13 cellular contexts compared by ENCODE assay signal in genomic region chr17:39099686-39100293, GRCh38. TPM values are rescaled to one million over a fixed set of nuclear protein-coding genes. Genes with fewer than 3 reads are reported as not detected.
DNase-seq lines count a peak whose midpoint lies in the region; ATAC-seq and TF ChIP-seq lines count a peak whose summit lies in the region.
"Had no signal": no experiment of that assay in that cellular context is flagged by ENCODE, and none has a peak within 500 bp of the region (broad histone marks: within the 10 kb centered on the region; RNA-seq: fewer than 3 reads in every experiment).

No MANE protein-coding gene starts in this region.

- peak overlapping the region in 2 of 3 donors; percentile 20 to 83 for H3K27ac Mint-ChIP-seq in CD4-positive, CD25-positive, alpha-beta regulatory T cell
- H3K27ac Mint-ChIP-seq in osteocyte (ENCODE audit: unreplicated experiment), result peak overlapping the region; percentile 3

- no peak overlapping the region for H3K4me3 ChIP-seq in CD4-positive, CD25-positive, alpha-beta regulatory T cell (ENCODE audit: low read depth, low read length)
- H3K4me3 ChIP-seq: GM12878 had no signal

- no peaks in the 10 kb centered on the region for H3K36me3 ChIP-seq in CD4-positive, CD25-positive, alpha-beta regulatory T cell (ENCODE audit: control insufficient read depth, insufficient read depth, low read length)

- no peaks in the 10 kb centered on the region for H3K27me3 Mint-ChIP-seq in CD4-positive, CD25-positive, alpha-beta regulatory T cell
- H3K27me3 Mint-ChIP-seq in osteocyte (ENCODE audit: unreplicated experiment), result peaks cover 7% of the 10 kb centered on the region
- H3K27me3 Mint-ChIP-seq: central memory CD8-positive, alpha-beta T cell had no signal

- H3K36me3 Mint-ChIP-seq in CD4-positive, CD25-positive, alpha-beta regulatory T cell, result no peaks in the 10 kb centered on the region
- H3K36me3 Mint-ChIP-seq in osteocyte (ENCODE audit: unreplicated experiment), result no peaks in the 10 kb centered on the region

- no peaks in the 10 kb centered on the region for H3K9me3 Mint-ChIP-seq in CD4-positive, CD25-positive, alpha-beta regulatory T cell
- no peaks in the 10 kb centered on the region for H3K9me3 Mint-ChIP-seq in osteocyte (ENCODE audit: unreplicated experiment)
- H3K9me3 Mint-ChIP-seq: central memory CD8-positive, alpha-beta T cell had no signal

- TF ChIP-seq CTCF in osteocyte (IDR thresholded peaks at IDR 0.05), result no peak

- H3K9me3 ChIP-seq in CD4-positive, CD25-positive, alpha-beta regulatory T cell (ENCODE audit: control insufficient read depth in 2 of 2, low read length in 2 of 2), result no peaks in the 10 kb centered on the region

- no peak overlapping the region for H3K27ac ChIP-seq in CD4-positive, CD25-positive, alpha-beta regulatory T cell (ENCODE audit: insufficient read depth, low read length, poor library complexity, severe bottlenecking)
- H3K27ac ChIP-seq: C4-2B had no signal

- H3K4me1 ChIP-seq in CD4-positive, CD25-positive, alpha-beta regulatory T cell (ENCODE audit: control insufficient read depth, insufficient read depth, low read length, poor library complexity, severe bottlenecking), result peaks cover 28% of the 10 kb centered on the region

- no peak for ATAC-seq in CD4-positive, CD25-positive, alpha-beta regulatory T cell (ENCODE audit: low read depth in 2 of 2)
- ATAC-seq in HG03280 (IDR thresholded peaks at IDR 0.05; ENCODE audit: unreplicated experiment), result no peak
- ATAC-seq in HG02885 (IDR thresholded peaks at IDR 0.05; ENCODE audit: poor library complexity, unreplicated experiment), result no peak
- ATAC-seq: GM12878 had no signal

- no peak for DNase-seq in CD4-positive, CD25-positive, alpha-beta regulatory T cell
- DNase-seq in RPMI7951 (ENCODE audit: low read depth) (peak; percentile 89), fibroblast of peridontal ligament (ENCODE audit: extremely low read depth) (peak; percentile 67), osteocyte (ENCODE audit: extremely low spot score, unreplicated experiment) (no peak), COLO829 (ENCODE audit: low spot score) (no peak), NCI-H226 (no peak)
- DNase-seq: Kasumi-1, T-helper 2 cell had no signal

- no peaks in the 10 kb centered on the region for H3K27me3 ChIP-seq in CD4-positive, CD25-positive, alpha-beta regulatory T cell (ENCODE audit: control insufficient read depth, insufficient read depth, low read length)

- H3K4me1 Mint-ChIP-seq in CD4-positive, CD25-positive, alpha-beta regulatory T cell, result peaks cover 8 to 64% (median 26%) of the 10 kb centered on the region in 4 donors
- H3K4me1 Mint-ChIP-seq in osteocyte (ENCODE audit: unreplicated experiment), result peaks cover 26% of the 10 kb centered on the region

- H3K4me3 Mint-ChIP-seq in CD4-positive, CD25-positive, alpha-beta regulatory T cell, result peak overlapping the region in 1 of 4 donors; percentile 27
- no peak overlapping the region for H3K4me3 Mint-ChIP-seq in osteocyte (ENCODE audit: unreplicated experiment)
- H3K4me3 Mint-ChIP-seq: central memory CD8-positive, alpha-beta T cell had no signal

RNA-seq across cellular contexts. Expression of gene PLXDC1, which starts 51.6 kb away (rescaled TPM):
- total RNA-seq in CD4-positive, CD25-positive, alpha-beta regulatory T cell, result 12.9 TPM
- polyA plus RNA-seq in CD4-positive, CD25-positive, alpha-beta regulatory T cell, result 1 to 10 TPM in 2 of 4 donors, under 1 TPM in 2; 0.27 to 1.8 (median 1.1) TPM
- total RNA-seq in RPMI7951 (2014; rRNA removed; shearing (Covaris generic)), result 1.4 and 4.2 TPM in 2 replicates
- 17.1 and 19.7 TPM in 2 replicates for total RNA-seq in osteocyte
- total RNA-seq: GM12878 had no signal

Comparison
In these comparisons a context has a peak if more than half of its experiments do, and no peak if none do; other contexts are left out.
1. DNase-seq: peak in RPMI7951 (single experiment) and fibroblast of peridontal ligament (single experiment); none in CD4-positive, CD25-positive, alpha-beta regulatory T cell (0 of 3), osteocyte (single experiment), COLO829 (single experiment) and NCI-H226 (single experiment).